In genomic region chr12:104303538-104304151, GRCh38 we compare ENCODE assay signal across 8 cellular contexts. TPM values are rescaled to one million over a fixed set of nuclear protein-coding genes. Genes with fewer than 3 reads are reported as not detected.
DNase-seq lines count a peak whose midpoint lies in the region; ATAC-seq and TF ChIP-seq lines count a peak whose summit lies in the region.

EID3 (plus strand) TSS chr12:104303739; CDS start chr12:104303935, 196 bp downstream.

- no peaks in the 10 kb centered on the region for H3K9me3 ChIP-seq in CD8-positive, alpha-beta T cell (ENCODE audit: low read length)
- H3K9me3 ChIP-seq in WERI-Rb-1 (ENCODE audit: severe bottlenecking), result no peaks in the 10 kb centered on the region

- H3K27ac Mint-ChIP-seq in CD8-positive, alpha-beta T cell, result peak within 1 kb of the TSS; percentile 98
- peak within 1 kb of the TSS in 1 of 3 experiments; percentile 32 for H3K27ac Mint-ChIP-seq in nephron

- H3K27me3 Mint-ChIP-seq in CD8-positive, alpha-beta T cell (ENCODE audit: low read depth), result no peaks in the 10 kb centered on the region
- H3K27me3 Mint-ChIP-seq in nephron (ENCODE audit: low read depth), result no peaks in the 10 kb centered on the region

- peak; percentile 78 to 92 (median 89) for DNase-seq in CD8-positive, alpha-beta T cell
- DNase-seq in NCI-H2227 treated with DMSO at 0.1 percent for 48 hours (lab: John Stamatoyannopoulos, UW), result peak; percentile 95
- DNase-seq in activated gamma-delta T cell treated with anti-CD3 and anti-CD28 coated beads, Interleukin-2, amount 50 U/mL, for 16 hours (ENCODE audit: low read depth), result peak; percentile 84
- peak; percentile 88 to 96 for DNase-seq in foreskin fibroblast
- DNase-seq in stimulated activated naive CD4-positive, alpha-beta T cell treated with Interleukin-2 at 50 U/mL for 16 hours (lab: John Stamatoyannopoulos, UW), result peak; percentile 88
- no peak for DNase-seq in WERI-Rb-1

- peaks cover 19% of the 10 kb centered on the region for H3K36me3 Mint-ChIP-seq in CD8-positive, alpha-beta T cell
- H3K36me3 Mint-ChIP-seq in nephron (ENCODE audit: low read depth), result peaks cover 63% of the 10 kb centered on the region

- ATAC-seq in CD8-positive, alpha-beta T cell, result peak; percentile 96
- peak; percentile 95 for ATAC-seq in GM21529 (IDR thresholded peaks at IDR 0.05; ENCODE audit: unreplicated experiment)

- H3K27ac ChIP-seq in CD8-positive, alpha-beta T cell (ENCODE audit: low read depth, low read length), result peak within 1 kb of the TSS; percentile 60
- H3K27ac ChIP-seq in WERI-Rb-1, result no peak within 1 kb of the TSS

- intact Hi-C loops in CD8-positive, alpha-beta T cell (cut with DNase I, micrococcal nuclease), result loop anchor here (1.0 to 10.0 kb wide), 9 partner anchors 15 to 931 kb away; partner anchors contain the start of genes HCFC2 (in 2 of the 2), NFYB (in 2 of the 2), TXNRD1 (in 2 of the 2) and APPL2 (in 1 of the 2)

- no peak for TF ChIP-seq CTCF in CD8-positive, alpha-beta T cell (IDR thresholded peaks at IDR 0.05)
- TF ChIP-seq CTCF in foreskin fibroblast (IDR thresholded peaks at IDR 0.05; ENCODE audit: low read depth, low read length), result no peak
- TF ChIP-seq CTCF in nephron (IDR thresholded peaks at IDR 0.05; ENCODE audit: unreplicated experiment in 3 of 3), result no peak
- TF ChIP-seq CTCF in WERI-Rb-1 (IDR thresholded peaks at IDR 0.05; ENCODE audit: low read depth, low read length), result no peak

- H3K4me1 ChIP-seq in CD8-positive, alpha-beta T cell (ENCODE audit: insufficient read depth, low read length), result peaks cover 27% of the 10 kb centered on the region

- H3K36me3 ChIP-seq in CD8-positive, alpha-beta T cell (ENCODE audit: insufficient read depth, low read length), result no peaks in the 10 kb centered on the region
- H3K36me3 ChIP-seq in WERI-Rb-1, result peaks cover 42% of the 10 kb centered on the region

- no peaks in the 10 kb centered on the region for H3K27me3 ChIP-seq in CD8-positive, alpha-beta T cell (ENCODE audit: insufficient read depth, low read length)
- no peaks in the 10 kb centered on the region for H3K27me3 ChIP-seq in WERI-Rb-1 (ENCODE audit: insufficient read depth, low read depth, severe bottlenecking)

- POLR2A ChIA-PET in CD8-positive, alpha-beta T cell (lab: Charles Lee), result interaction anchor here (0.7 to 2.4 kb wide), 7 partner anchors 10 to 374 kb away, joined by 4 to 43 read pairs (median 5); partner anchors contain the start of genes HSP90B1 and TXNRD1

- H3K4me3 ChIP-seq in CD8-positive, alpha-beta T cell (ENCODE audit: low read depth, low read length), result peak within 1 kb of the TSS; percentile 74
- H3K4me3 ChIP-seq in foreskin fibroblast (ENCODE audit: low read depth in 1 of 2, low read length in 2 of 2), result peak within 1 kb of the TSS; percentile 46 to 64
- H3K4me3 ChIP-seq in WERI-Rb-1 (ENCODE audit: low read depth, low read length), result no peak within 1 kb of the TSS

- CTCF ChIA-PET in CD8-positive, alpha-beta T cell (lab: Charles Lee), result interaction anchor here (0.9 to 2.6 kb wide), 6 partner anchors 9 to 102 kb away, joined by 3 to 12 read pairs (median 4); partner anchors contain the start of gene TXNRD1

- H3K4me3 Mint-ChIP-seq in CD8-positive, alpha-beta T cell, result peak within 1 kb of the TSS; percentile 95
- peak within 1 kb of the TSS; percentile 78 to 84 (median 81) for H3K4me3 Mint-ChIP-seq in nephron

- H3K9me3 Mint-ChIP-seq in CD8-positive, alpha-beta T cell, result no peaks in the 10 kb centered on the region
- no peaks in the 10 kb centered on the region for H3K9me3 Mint-ChIP-seq in nephron

- H3K4me1 Mint-ChIP-seq in CD8-positive, alpha-beta T cell (ENCODE audit: low read depth), result peaks cover 62% of the 10 kb centered on the region
- H3K4me1 Mint-ChIP-seq in nephron, result peaks cover 54% of the 10 kb centered on the region

RNA-seq across cellular contexts. Expression of gene EID3, which starts in this region (rescaled TPM):
- total RNA-seq in CD8-positive, alpha-beta T cell, result 10 to 100 TPM; 11.7 to 13.0 TPM
